1 cellular context compared by ENCODE assay signal in the genomic region with DNA sequence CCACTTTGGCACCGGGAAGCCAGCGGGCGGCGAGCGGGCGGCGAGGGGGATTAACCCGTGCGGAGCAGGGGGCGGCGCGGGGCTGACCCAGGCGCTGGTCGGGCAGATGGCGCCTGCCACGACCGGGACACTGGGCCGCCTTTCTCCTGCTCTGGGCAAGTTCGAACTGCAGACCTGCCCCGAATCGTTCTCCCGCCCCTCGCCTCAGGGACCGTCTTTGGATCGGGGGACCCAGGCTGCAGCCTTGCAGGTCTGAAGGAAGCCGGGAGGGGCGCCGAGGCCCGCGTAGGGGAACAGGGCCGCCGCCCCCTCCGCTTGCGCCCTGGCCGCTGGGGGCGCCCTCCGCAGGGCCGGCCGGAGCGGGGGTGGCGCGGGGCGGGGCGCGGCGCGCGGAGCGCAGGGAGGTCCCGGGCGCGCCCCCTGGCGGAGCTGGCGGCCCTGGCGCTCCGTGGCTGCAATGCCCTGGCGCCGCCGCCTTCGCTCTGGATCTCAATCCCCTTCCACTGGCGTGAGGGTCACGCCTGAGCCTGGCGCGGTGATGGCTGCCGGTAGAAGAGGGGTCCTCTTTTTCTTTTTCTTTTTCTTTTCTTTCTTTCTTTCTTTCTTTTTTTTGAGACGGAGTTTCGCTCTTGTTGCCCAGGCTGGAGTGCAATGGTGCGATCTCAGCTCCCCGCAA.
TF ChIP-seq lines count a peak whose summit lies in the region.

No MANE protein-coding gene starts in this region.

TF ChIP-seq in H1, 55 proteins besides CTCF, POLR2A, EP300 and RAD21 (continued from another document):
- 0 out of 2 replicates have a peak, but pooled peaks have one; percentile 0 for TF ChIP-seq YY1 (IDR thresholded peaks at IDR 0.05; ENCODE audit: low read depth, low read length)
- TF ChIP-seq GTF2F1 (IDR thresholded peaks at IDR 0.05; ENCODE audit: borderline replicate concordance, low read depth, low read length), result no peak
- TF ChIP-seq JUND (IDR thresholded peaks at IDR 0.05; ENCODE audit: low read length), result no peak
- TF ChIP-seq PHF8 (conservative IDR thresholded peaks at IDR 0.05; ENCODE audit: low read depth, low read length), result peak; percentile 33; the same call in 1 of the 2 replicates
- TF ChIP-seq CREB1 (IDR thresholded peaks at IDR 0.05), result no peak
- no peak for TF ChIP-seq SP2 (IDR thresholded peaks at IDR 0.05; ENCODE audit: low read length)
- TF ChIP-seq, protein P1, sequence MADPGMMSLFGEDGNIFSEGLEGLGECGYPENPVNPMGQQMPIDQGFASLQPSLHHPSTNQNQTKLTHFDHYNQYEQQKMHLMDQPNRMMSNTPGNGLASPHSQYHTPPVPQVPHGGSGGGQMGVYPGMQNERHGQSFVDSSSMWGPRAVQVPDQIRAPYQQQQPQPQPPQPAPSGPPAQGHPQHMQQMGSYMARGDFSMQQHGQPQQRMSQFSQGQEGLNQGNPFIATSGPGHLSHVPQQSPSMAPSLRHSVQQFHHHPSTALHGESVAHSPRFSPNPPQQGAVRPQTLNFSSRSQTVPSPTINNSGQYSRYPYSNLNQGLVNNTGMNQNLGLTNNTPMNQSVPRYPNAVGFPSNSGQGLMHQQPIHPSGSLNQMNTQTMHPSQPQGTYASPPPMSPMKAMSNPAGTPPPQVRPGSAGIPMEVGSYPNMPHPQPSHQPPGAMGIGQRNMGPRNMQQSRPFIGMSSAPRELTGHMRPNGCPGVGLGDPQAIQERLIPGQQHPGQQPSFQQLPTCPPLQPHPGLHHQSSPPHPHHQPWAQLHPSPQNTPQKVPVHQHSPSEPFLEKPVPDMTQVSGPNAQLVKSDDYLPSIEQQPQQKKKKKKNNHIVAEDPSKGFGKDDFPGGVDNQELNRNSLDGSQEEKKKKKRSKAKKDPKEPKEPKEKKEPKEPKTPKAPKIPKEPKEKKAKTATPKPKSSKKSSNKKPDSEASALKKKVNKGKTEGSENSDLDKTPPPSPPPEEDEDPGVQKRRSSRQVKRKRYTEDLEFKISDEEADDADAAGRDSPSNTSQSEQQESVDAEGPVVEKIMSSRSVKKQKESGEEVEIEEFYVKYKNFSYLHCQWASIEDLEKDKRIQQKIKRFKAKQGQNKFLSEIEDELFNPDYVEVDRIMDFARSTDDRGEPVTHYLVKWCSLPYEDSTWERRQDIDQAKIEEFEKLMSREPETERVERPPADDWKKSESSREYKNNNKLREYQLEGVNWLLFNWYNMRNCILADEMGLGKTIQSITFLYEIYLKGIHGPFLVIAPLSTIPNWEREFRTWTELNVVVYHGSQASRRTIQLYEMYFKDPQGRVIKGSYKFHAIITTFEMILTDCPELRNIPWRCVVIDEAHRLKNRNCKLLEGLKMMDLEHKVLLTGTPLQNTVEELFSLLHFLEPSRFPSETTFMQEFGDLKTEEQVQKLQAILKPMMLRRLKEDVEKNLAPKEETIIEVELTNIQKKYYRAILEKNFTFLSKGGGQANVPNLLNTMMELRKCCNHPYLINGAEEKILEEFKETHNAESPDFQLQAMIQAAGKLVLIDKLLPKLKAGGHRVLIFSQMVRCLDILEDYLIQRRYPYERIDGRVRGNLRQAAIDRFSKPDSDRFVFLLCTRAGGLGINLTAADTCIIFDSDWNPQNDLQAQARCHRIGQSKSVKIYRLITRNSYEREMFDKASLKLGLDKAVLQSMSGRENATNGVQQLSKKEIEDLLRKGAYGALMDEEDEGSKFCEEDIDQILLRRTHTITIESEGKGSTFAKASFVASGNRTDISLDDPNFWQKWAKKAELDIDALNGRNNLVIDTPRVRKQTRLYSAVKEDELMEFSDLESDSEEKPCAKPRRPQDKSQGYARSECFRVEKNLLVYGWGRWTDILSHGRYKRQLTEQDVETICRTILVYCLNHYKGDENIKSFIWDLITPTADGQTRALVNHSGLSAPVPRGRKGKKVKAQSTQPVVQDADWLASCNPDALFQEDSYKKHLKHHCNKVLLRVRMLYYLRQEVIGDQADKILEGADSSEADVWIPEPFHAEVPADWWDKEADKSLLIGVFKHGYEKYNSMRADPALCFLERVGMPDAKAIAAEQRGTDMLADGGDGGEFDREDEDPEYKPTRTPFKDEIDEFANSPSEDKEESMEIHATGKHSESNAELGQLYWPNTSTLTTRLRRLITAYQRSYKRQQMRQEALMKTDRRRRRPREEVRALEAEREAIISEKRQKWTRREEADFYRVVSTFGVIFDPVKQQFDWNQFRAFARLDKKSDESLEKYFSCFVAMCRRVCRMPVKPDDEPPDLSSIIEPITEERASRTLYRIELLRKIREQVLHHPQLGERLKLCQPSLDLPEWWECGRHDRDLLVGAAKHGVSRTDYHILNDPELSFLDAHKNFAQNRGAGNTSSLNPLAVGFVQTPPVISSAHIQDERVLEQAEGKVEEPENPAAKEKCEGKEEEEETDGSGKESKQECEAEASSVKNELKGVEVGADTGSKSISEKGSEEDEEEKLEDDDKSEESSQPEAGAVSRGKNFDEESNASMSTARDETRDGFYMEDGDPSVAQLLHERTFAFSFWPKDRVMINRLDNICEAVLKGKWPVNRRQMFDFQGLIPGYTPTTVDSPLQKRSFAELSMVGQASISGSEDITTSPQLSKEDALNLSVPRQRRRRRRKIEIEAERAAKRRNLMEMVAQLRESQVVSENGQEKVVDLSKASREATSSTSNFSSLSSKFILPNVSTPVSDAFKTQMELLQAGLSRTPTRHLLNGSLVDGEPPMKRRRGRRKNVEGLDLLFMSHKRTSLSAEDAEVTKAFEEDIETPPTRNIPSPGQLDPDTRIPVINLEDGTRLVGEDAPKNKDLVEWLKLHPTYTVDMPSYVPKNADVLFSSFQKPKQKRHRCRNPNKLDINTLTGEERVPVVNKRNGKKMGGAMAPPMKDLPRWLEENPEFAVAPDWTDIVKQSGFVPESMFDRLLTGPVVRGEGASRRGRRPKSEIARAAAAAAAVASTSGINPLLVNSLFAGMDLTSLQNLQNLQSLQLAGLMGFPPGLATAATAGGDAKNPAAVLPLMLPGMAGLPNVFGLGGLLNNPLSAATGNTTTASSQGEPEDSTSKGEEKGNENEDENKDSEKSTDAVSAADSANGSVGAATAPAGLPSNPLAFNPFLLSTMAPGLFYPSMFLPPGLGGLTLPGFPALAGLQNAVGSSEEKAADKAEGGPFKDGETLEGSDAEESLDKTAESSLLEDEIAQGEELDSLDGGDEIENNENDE (IDR thresholded peaks at IDR 0.05; ENCODE audit: insufficient replicate concordance, low read length), result no peak
- TF ChIP-seq SAP30 (IDR thresholded peaks at IDR 0.05; ENCODE audit: insufficient read depth, insufficient replicate concordance, low read length), result no peak
- no peak for TF ChIP-seq SP4 (IDR thresholded peaks at IDR 0.05; ENCODE audit: low read length)
- no peak for TF ChIP-seq HDAC2 (IDR thresholded peaks at IDR 0.05; ENCODE audit: borderline replicate concordance in 1 of 2, low read depth in 2 of 2, low read length in 2 of 2)
- TF ChIP-seq, protein P2, sequence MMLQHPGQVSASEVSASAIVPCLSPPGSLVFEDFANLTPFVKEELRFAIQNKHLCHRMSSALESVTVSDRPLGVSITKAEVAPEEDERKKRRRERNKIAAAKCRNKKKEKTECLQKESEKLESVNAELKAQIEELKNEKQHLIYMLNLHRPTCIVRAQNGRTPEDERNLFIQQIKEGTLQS (IDR thresholded peaks at IDR 0.05; ENCODE audit: insufficient read depth, low read depth, low read length), result peak; percentile 44; the same call in 1 of the 2 replicates
- peak in 1 of 2 experiments; percentile 68; a peak in 1 of 4 replicates for TF ChIP-seq SIN3A (conservative IDR thresholded peaks at IDR 0.05 in 1 of 2, IDR thresholded peaks at IDR 0.05 in 1 of 2; ENCODE audit: low read depth in 1 of 2, low read length in 2 of 2)
- no peak for TF ChIP-seq KDM5A (IDR thresholded peaks at IDR 0.05; ENCODE audit: low read length)
- TF ChIP-seq, protein P3, sequence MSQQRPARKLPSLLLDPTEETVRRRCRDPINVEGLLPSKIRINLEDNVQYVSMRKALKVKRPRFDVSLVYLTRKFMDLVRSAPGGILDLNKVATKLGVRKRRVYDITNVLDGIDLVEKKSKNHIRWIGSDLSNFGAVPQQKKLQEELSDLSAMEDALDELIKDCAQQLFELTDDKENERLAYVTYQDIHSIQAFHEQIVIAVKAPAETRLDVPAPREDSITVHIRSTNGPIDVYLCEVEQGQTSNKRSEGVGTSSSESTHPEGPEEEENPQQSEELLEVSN (IDR thresholded peaks at IDR 0.05), result no peak
- peak; percentile 54; the same call in 1 of the 2 replicates for TF ChIP-seq TAF1 (IDR thresholded peaks at IDR 0.05; ENCODE audit: low read depth, low read length)
- TF ChIP-seq BACH1 (IDR thresholded peaks at IDR 0.05; ENCODE audit: low read length), result no peak
- no peak for TF ChIP-seq POU5F1 (IDR thresholded peaks at IDR 0.05; ENCODE audit: low read depth, low read length)
- TF ChIP-seq ZNF274 (IDR thresholded peaks at IDR 0.05; ENCODE audit: borderline replicate concordance, extremely low read depth, low read length), result no peak
- TF ChIP-seq CEBPB (IDR thresholded peaks at IDR 0.05; ENCODE audit: low read depth, low read length), result no peak
- TF ChIP-seq RXRA (IDR thresholded peaks at IDR 0.05; ENCODE audit: insufficient read depth, low read depth, low read length), result no peak
- no peak for TF ChIP-seq EZH2 (IDR thresholded peaks at IDR 0.05; ENCODE audit: low read depth, low read length, severe bottlenecking)
- TF ChIP-seq SRF (IDR thresholded peaks at IDR 0.05; ENCODE audit: low read depth, low read length), result 0 out of 2 replicates have a peak, but pooled peaks have one; percentile 24
- no peak; the same call in 1 of the 2 replicates for TF ChIP-seq GABPA (IDR thresholded peaks at IDR 0.05; ENCODE audit: borderline replicate concordance, insufficient read depth, low read length)
- peak; percentile 95 for TF ChIP-seq TAF7 (optimal IDR thresholded peaks at IDR 0.05; ENCODE audit: borderline replicate concordance, low read depth, low read length)
- TF ChIP-seq HDAC6 (IDR thresholded peaks at IDR 0.05; ENCODE audit: low read depth, low read length), result no peak
- 0 out of 2 replicates have a peak, but pooled peaks have one; percentile 2 for TF ChIP-seq TEAD4 (IDR thresholded peaks at IDR 0.05; ENCODE audit: low read depth, low read length)
- TF ChIP-seq POLR2AphosphoS5 (IDR thresholded peaks at IDR 0.05; ENCODE audit: low read depth, low read length), result no peak
- TF ChIP-seq TCF12 (IDR thresholded peaks at IDR 0.05; ENCODE audit: low read depth, low read length), result no peak
- TF ChIP-seq SP1 (IDR thresholded peaks at IDR 0.05; ENCODE audit: low read depth, low read length), result no peak
- TF ChIP-seq, protein P4, sequence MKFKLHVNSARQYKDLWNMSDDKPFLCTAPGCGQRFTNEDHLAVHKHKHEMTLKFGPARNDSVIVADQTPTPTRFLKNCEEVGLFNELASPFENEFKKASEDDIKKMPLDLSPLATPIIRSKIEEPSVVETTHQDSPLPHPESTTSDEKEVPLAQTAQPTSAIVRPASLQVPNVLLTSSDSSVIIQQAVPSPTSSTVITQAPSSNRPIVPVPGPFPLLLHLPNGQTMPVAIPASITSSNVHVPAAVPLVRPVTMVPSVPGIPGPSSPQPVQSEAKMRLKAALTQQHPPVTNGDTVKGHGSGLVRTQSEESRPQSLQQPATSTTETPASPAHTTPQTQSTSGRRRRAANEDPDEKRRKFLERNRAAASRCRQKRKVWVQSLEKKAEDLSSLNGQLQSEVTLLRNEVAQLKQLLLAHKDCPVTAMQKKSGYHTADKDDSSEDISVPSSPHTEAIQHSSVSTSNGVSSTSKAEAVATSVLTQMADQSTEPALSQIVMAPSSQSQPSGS (IDR thresholded peaks at IDR 0.05; ENCODE audit: low read length), result no peak
- TF ChIP-seq NANOG (IDR thresholded peaks at IDR 0.05; ENCODE audit: insufficient read depth, low read depth, low read length, poor library complexity, severe bottlenecking), result peak; percentile 1
- TF ChIP-seq SIRT6 (IDR thresholded peaks at IDR 0.05; ENCODE audit: low read length), result no peak
- TF ChIP-seq FOSL1 (IDR thresholded peaks at IDR 0.05; ENCODE audit: insufficient read depth, low read depth, low read length), result 0 out of 2 replicates have a peak, but pooled peaks have one; percentile 50
- TF ChIP-seq, protein P5, sequence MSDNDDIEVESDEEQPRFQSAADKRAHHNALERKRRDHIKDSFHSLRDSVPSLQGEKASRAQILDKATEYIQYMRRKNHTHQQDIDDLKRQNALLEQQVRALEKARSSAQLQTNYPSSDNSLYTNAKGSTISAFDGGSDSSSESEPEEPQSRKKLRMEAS (IDR thresholded peaks at IDR 0.05), result peak; percentile 38; the same call in 1 of the 2 replicates
- TF ChIP-seq ASH2L (IDR thresholded peaks at IDR 0.05; ENCODE audit: low read length), result no peak
- no peak for TF ChIP-seq KDM4A (IDR thresholded peaks at IDR 0.05; ENCODE audit: low read depth, low read length, severe bottlenecking)
- peak; percentile 90 for TF ChIP-seq EGR1 (IDR thresholded peaks at IDR 0.05; ENCODE audit: borderline replicate concordance, low read depth, low read length)
- TF ChIP-seq BRCA1 (IDR thresholded peaks at IDR 0.05; ENCODE audit: low read depth, low read length), result no peak
- TF ChIP-seq CTBP2 (IDR thresholded peaks at IDR 0.05; ENCODE audit: borderline replicate concordance, insufficient read depth, insufficient read length, low read length), result no peak
- TF ChIP-seq CHD2 (IDR thresholded peaks at IDR 0.05; ENCODE audit: low read length), result no peak
